In the genomic region with DNA sequence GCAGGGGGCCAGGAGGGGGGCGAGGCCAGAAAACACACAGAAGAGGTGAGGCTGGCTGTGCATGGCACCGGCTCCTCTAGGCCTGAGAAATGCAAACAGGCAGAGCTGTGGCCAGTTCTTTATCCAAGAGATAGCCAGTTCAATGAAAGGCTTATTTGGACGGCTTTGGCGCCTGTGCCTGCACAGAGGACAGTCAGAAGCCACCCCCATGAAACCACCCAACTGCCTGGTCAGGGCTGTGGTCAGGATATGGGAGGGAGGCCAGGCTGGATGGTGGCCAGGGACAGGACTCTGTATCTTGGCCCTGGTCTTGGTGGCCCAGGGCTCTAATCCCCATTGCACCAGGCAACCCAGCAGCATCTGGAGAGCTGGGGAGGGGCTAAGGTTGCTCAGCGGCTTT, we compare ENCODE assay signal across 32 cellular contexts. TPM values are rescaled to one million over a fixed set of nuclear protein-coding genes. Genes with fewer than 3 reads are reported as not detected.
"Had no signal": no experiment of that assay in that cellular context is flagged by ENCODE, and none has a peak within 500 bp of the region (broad histone marks: within the 10 kb centered on the region; RNA-seq: fewer than 3 reads in every experiment).

No MANE protein-coding gene starts in this region.

- H3K9me3 Mint-ChIP-seq: activated naive CD4-positive, alpha-beta T cell treated with anti-CD3 and anti-CD28 coated beads, Interleukin-2, amount 50 U/mL, for 72 hours; activated T-cell treated with anti-CD3 and anti-CD28 coated beads, Interleukin-2, amount 50 U/mL, for 72 hours; central memory CD8-positive, alpha-beta T cell; dendritic cell treated with granulocyte-macrophage colony-stimulating factor and Interleukin-4, amounts not matched to agents 40 ng/mL and 50 ng/mL, for 4 days; natural killer cell; stimulated activated naive CD8-positive, alpha-beta T cell treated with anti-CD3 and anti-CD28 coated beads, Interleukin-15, amount 100 ng/mL, for 72 hours; T-helper 2 cell treated with Interferon-gamma antibody and Interleukin-4, amounts not matched to agents 5 μg/mL and 100 μg/mL, for 36 hours had no signal

- H3K27ac ChIP-seq: foreskin keratinocyte, heart left ventricle, left lung, lower lobe of right lung, neural progenitor cell, tibial artery had no signal

- H3K27ac Mint-ChIP-seq: activated CD4-positive, alpha-beta T cell treated with anti-CD3 and anti-CD28 coated beads for 36 hours; activated CD8-positive, alpha-beta memory T cell treated with anti-CD3 and anti-CD28 coated beads, Interleukin-2, amount 10 ng/mL, durations not matched to agents 7 days and 5 days; activated CD8-positive, alpha-beta T cell treated with anti-CD3 and anti-CD28 coated beads, Interleukin-2, amount 10 ng/mL, durations not matched to agents 7 days and 5 days; activated T-cell treated with anti-CD3 and anti-CD28 coated beads, Interleukin-2, amount 50 U/mL, for 72 hours; dendritic cell treated with granulocyte-macrophage colony-stimulating factor and Interleukin-4, amounts not matched to agents 40 ng/mL and 50 ng/mL, for 4 days; endodermal cell; natural killer cell; neural progenitor cell; stimulated activated memory B cell treated with anti-CD40 and anti-IgM and Interleukin-4, amounts not matched to agents 10 μg/mL and 1 μg/mL and 100 μg/mL, for 72 hours; T-helper 2 cell treated with Interferon-gamma antibody and Interleukin-4, amounts not matched to agents 5 μg/mL and 100 μg/mL, for 36 hours had no signal

- H3K9ac ChIP-seq: neural progenitor cell had no signal

- H3K4me1 Mint-ChIP-seq: activated CD4-positive, alpha-beta T cell treated with anti-CD3 and anti-CD28 coated beads for 36 hours; central memory CD8-positive, alpha-beta T cell; stimulated activated memory B cell treated with anti-CD40 and anti-IgM and Interleukin-4, amounts not matched to agents 10 μg/mL and 1 μg/mL and 100 μg/mL, for 72 hours; stimulated activated naive CD8-positive, alpha-beta T cell treated with anti-CD3 and anti-CD28 coated beads, Interleukin-15, amount 100 ng/mL, for 72 hours had no signal

- ATAC-seq: activated CD4-positive, alpha-beta T cell treated with anti-CD3 and anti-CD28 coated beads for 36 hours; activated CD8-positive, alpha-beta memory T cell treated with anti-CD3 and anti-CD28 coated beads, Interleukin-2, amount 10 ng/mL, durations not matched to agents 7 days and 5 days; activated CD8-positive, alpha-beta T cell treated with anti-CD3 and anti-CD28 coated beads, Interleukin-2, amount 10 ng/mL, durations not matched to agents 7 days and 5 days; activated naive CD4-positive, alpha-beta T cell treated with anti-CD3 and anti-CD28 coated beads, Interleukin-2, amount 50 U/mL, for 72 hours; activated T-cell treated with anti-CD3 and anti-CD28 coated beads, Interleukin-2, amount 50 U/mL, for 72 hours; esophagus mucosa; foreskin keratinocyte; heart left ventricle; lower lobe of right lung; natural killer cell; sciatic nerve; stimulated activated memory B cell treated with anti-CD40 and anti-IgM and Interleukin-4, amounts not matched to agents 10 μg/mL and 1 μg/mL and 100 μg/mL, for 72 hours; stimulated activated naive CD8-positive, alpha-beta T cell treated with anti-CD3 and anti-CD28 coated beads, Interleukin-15, amount 100 ng/mL, for 72 hours had no signal

- H2AFZ ChIP-seq: neural progenitor cell had no signal

- H3K4me1 ChIP-seq: foreskin keratinocyte, lower lobe of right lung, tibial artery had no signal

- H3K27me3 Mint-ChIP-seq: activated CD4-positive, alpha-beta T cell treated with anti-CD3 and anti-CD28 coated beads for 36 hours had no signal

- H3K4me2 ChIP-seq: neural progenitor cell had no signal

- H3K4me3 Mint-ChIP-seq: activated CD4-positive, alpha-beta T cell treated with anti-CD3 and anti-CD28 coated beads for 36 hours; activated CD8-positive, alpha-beta memory T cell treated with anti-CD3 and anti-CD28 coated beads, Interleukin-2, amount 10 ng/mL, durations not matched to agents 7 days and 5 days; activated CD8-positive, alpha-beta T cell treated with anti-CD3 and anti-CD28 coated beads, Interleukin-2, amount 10 ng/mL, durations not matched to agents 7 days and 5 days; activated T-cell treated with anti-CD3 and anti-CD28 coated beads, Interleukin-2, amount 50 U/mL, for 72 hours; central memory CD8-positive, alpha-beta T cell; dendritic cell treated with granulocyte-macrophage colony-stimulating factor and Interleukin-4, amounts not matched to agents 40 ng/mL and 50 ng/mL, for 4 days; endodermal cell; natural killer cell; neural progenitor cell; stimulated activated memory B cell treated with anti-CD40 and anti-IgM and Interleukin-4, amounts not matched to agents 10 μg/mL and 1 μg/mL and 100 μg/mL, for 72 hours; stimulated activated naive CD8-positive, alpha-beta T cell treated with anti-CD3 and anti-CD28 coated beads, Interleukin-15, amount 100 ng/mL, for 72 hours; T-helper 2 cell treated with Interferon-gamma antibody and Interleukin-4, amounts not matched to agents 5 μg/mL and 100 μg/mL, for 36 hours had no signal

- H3K27me3 ChIP-seq: heart left ventricle, neural progenitor cell had no signal

- H3K9me3 ChIP-seq: heart left ventricle, left lung, lower lobe of right lung, tibial artery had no signal

- H3K36me3 ChIP-seq: heart left ventricle, left lung, lower lobe of right lung, neural progenitor cell, tibial artery had no signal

- H3K4me3 ChIP-seq: heart left ventricle, left lung, lower lobe of right lung, neural progenitor cell, tibial artery had no signal

- DNase-seq: activated CD4-positive, alpha-beta T cell treated with anti-CD3 and anti-CD28 coated beads for 36 hours; activated CD4-positive, CD25-positive, alpha-beta regulatory T cell; activated CD8-positive, alpha-beta memory T cell treated with anti-CD3 and anti-CD28 coated beads, Interleukin-2, amount 10 ng/mL, durations not matched to agents 7 days and 5 days; activated CD8-positive, alpha-beta T cell treated with anti-CD3 and anti-CD28 coated beads, Interleukin-2, amount 10 ng/mL, durations not matched to agents 7 days and 5 days; activated naive CD4-positive, alpha-beta T cell; activated T-cell treated with anti-CD3 and anti-CD28 coated beads, Interleukin-2, amount 50 U/mL, for 72 hours; endodermal cell; foreskin keratinocyte; heart left ventricle; kidney glomerular epithelial cell; left lung; lower lobe of right lung; mesenchymal stem cell; natural killer cell; small intestine; stimulated activated CD4-positive, alpha-beta T cell treated with anti-CD3 and anti-CD28 coated beads, Interleukin-4, amount 100 ng/mL, for 4 hours; stimulated activated CD8-positive, alpha-beta memory T cell treated with anti-CD3 and anti-CD28 coated beads, Interleukin-4, amount 100 ng/mL, for 48 hours; stimulated activated naive CD8-positive, alpha-beta T cell treated with anti-CD3 and anti-CD28 coated beads, Interleukin-15, amount 100 ng/mL, for 72 hours; tibial artery had no signal

- H3K36me3 Mint-ChIP-seq: activated CD8-positive, alpha-beta memory T cell treated with anti-CD3 and anti-CD28 coated beads, Interleukin-2, amount 10 ng/mL, durations not matched to agents 7 days and 5 days; activated naive CD4-positive, alpha-beta T cell treated with anti-CD3 and anti-CD28 coated beads, Interleukin-2, amount 50 U/mL, for 72 hours; natural killer cell; neural progenitor cell had no signal

RNA-seq across cellular contexts. Expression of gene GPRC5C, which starts 24.5 kb away (rescaled TPM):
- total RNA-seq: activated CD8-positive, alpha-beta memory T cell treated with anti-CD3 and anti-CD28 coated beads, Interleukin-2, amount 10 ng/mL, durations not matched to agents 7 days and 5 days had no signal

RNA-seq across cellular contexts. Expression of gene GPR142, which starts 40.1 kb away (rescaled TPM):
- total RNA-seq: activated CD4-positive, alpha-beta T cell treated with anti-CD3 and anti-CD28 coated beads for 36 hours; activated CD8-positive, alpha-beta memory T cell treated with anti-CD3 and anti-CD28 coated beads, Interleukin-2, amount 10 ng/mL, durations not matched to agents 7 days and 5 days; activated CD8-positive, alpha-beta T cell treated with anti-CD3 and anti-CD28 coated beads, Interleukin-2, amount 10 ng/mL, durations not matched to agents 7 days and 5 days; activated naive CD4-positive, alpha-beta T cell treated with anti-CD3 and anti-CD28 coated beads, Interleukin-2, amount 50 U/mL, for 72 hours; activated T-cell treated with anti-CD3 and anti-CD28 coated beads, Interleukin-2, amount 50 U/mL, for 72 hours; bronchial epithelial cell; esophagus mucosa; foreskin keratinocyte; heart left ventricle; left lung; lower lobe of right lung; natural killer cell; omental fat pad; renal cortical epithelial cell had no signal
- polyA plus RNA-seq: foreskin keratinocyte, heart left ventricle had no signal

RNA-seq across cellular contexts. Expression of gene BTBD17, which starts 45.7 kb away (rescaled TPM):
- total RNA-seq: activated CD4-positive, alpha-beta T cell treated with anti-CD3 and anti-CD28 coated beads for 36 hours; activated CD8-positive, alpha-beta memory T cell treated with anti-CD3 and anti-CD28 coated beads, Interleukin-2, amount 10 ng/mL, durations not matched to agents 7 days and 5 days; activated CD8-positive, alpha-beta T cell treated with anti-CD3 and anti-CD28 coated beads, Interleukin-2, amount 10 ng/mL, durations not matched to agents 7 days and 5 days; activated naive CD4-positive, alpha-beta T cell treated with anti-CD3 and anti-CD28 coated beads, Interleukin-2, amount 50 U/mL, for 72 hours; activated T-cell treated with anti-CD3 and anti-CD28 coated beads, Interleukin-2, amount 50 U/mL, for 72 hours; bronchial epithelial cell; esophagus mucosa; foreskin keratinocyte; heart left ventricle; left lung; lower lobe of right lung; posterior vena cava; renal cortical epithelial cell; sciatic nerve; ureter had no signal
- polyA plus RNA-seq: foreskin keratinocyte, heart left ventricle had no signal

RNA-seq across cellular contexts. Expression of gene CD300A, which starts 59.0 kb away (rescaled TPM):
- total RNA-seq: bronchial epithelial cell, endodermal cell, foreskin keratinocyte had no signal
- polyA plus RNA-seq: foreskin keratinocyte had no signal
